In genomic region chr4:154743683-154744340, GRCh38 we compare ENCODE assay signal across 7 cellular contexts. TPM values are rescaled to one million over a fixed set of nuclear protein-coding genes. Genes with fewer than 3 reads are reported as not detected.
DNase-seq lines count a peak whose midpoint lies in the region; ATAC-seq, FAIRE-seq and TF ChIP-seq lines count a peak whose summit lies in the region.

Gene LRAT, plus strand, starts transcription at chr4:154744000. Its CDS starts 327 bp downstream, at chr4:154744327.

- no peaks in the 10 kb centered on the region for H3K36me3 ChIP-seq in muscle layer of duodenum (ENCODE audit: control insufficient read depth in 1 of 2, insufficient read depth in 2 of 2, low read length in 2 of 2)
- no peaks in the 10 kb centered on the region for H3K36me3 ChIP-seq in suprapubic skin

- WGBS in suprapubic skin: 0% methylated on average over 13 of the region's 55 CpGs

- no peak for TF ChIP-seq EP300 in suprapubic skin (IDR thresholded peaks at IDR 0.05)

- ATAC-seq in GM18907 (IDR thresholded peaks at IDR 0.05; ENCODE audit: unreplicated experiment) (peak; percentile 79), HG03565 (IDR thresholded peaks at IDR 0.05; ENCODE audit: unreplicated experiment) (no peak)

- DNase-seq in HTR-8/SVneo (ENCODE audit: insufficient read length, low spot score) (peak; percentile 10), erythroblast (lab: John Stamatoyannopoulos, UW) (peak; percentile 56 to 68), suprapubic skin (ENCODE audit: low spot score in 2 of 2) (peak in 1 of 2 donors; percentile 79)
- DNase-seq in activated CD8-positive, alpha-beta memory T cell treated with anti-CD3 and anti-CD28 coated beads for 24 hours: peak; percentile 60

- no peak for TF ChIP-seq CTCF in suprapubic skin (IDR thresholded peaks at IDR 0.05)

- peaks cover 0 to 15% of the 10 kb centered on the region in 2 donors for H3K4me1 ChIP-seq in muscle layer of duodenum (ENCODE audit: control insufficient read depth in 1 of 2, insufficient read depth in 2 of 2, low read length in 2 of 2)
- peaks cover 35% of the 10 kb centered on the region for H3K4me1 ChIP-seq in suprapubic skin

- H3K27ac ChIP-seq in muscle layer of duodenum (ENCODE audit: low read length) (no peak within 1 kb of the TSS), suprapubic skin (no peak within 1 kb of the TSS)

- H3K9me3 ChIP-seq in muscle layer of duodenum (ENCODE audit: control insufficient read depth in 1 of 2, low read length in 2 of 2) (no peaks in the 10 kb centered on the region), suprapubic skin (no peaks in the 10 kb centered on the region)

- no peak for FAIRE-seq in HTR-8/SVneo (lab: Jason Lieb, UNC)

- TF ChIP-seq POLR2A in erythroblast (IDR thresholded peaks at IDR 0.05; ENCODE audit: low read length) (no peak), suprapubic skin (IDR thresholded peaks at IDR 0.05) (no peak)

- H3K27me3 ChIP-seq in muscle layer of duodenum (ENCODE audit: low read depth, low read length) (peaks cover 17% of the 10 kb centered on the region), suprapubic skin (peaks cover 70% of the 10 kb centered on the region)

- H3K4me3 ChIP-seq in muscle layer of duodenum (ENCODE audit: low read depth in 1 of 2, low read length in 2 of 2): peak within 1 kb of the TSS; percentile 84 to 97
- H3K4me3 ChIP-seq in suprapubic skin: peak within 1 kb of the TSS; percentile 60

RNA-seq across cellular contexts. Expression of gene LRAT, which starts in this region (rescaled TPM):
- total RNA-seq in suprapubic skin: 1 to 10 TPM in 1 of 4 donors, under 1 TPM in 3; 0.11 to 1.2 (median 0.60) TPM
